13 cellular contexts compared by ENCODE assay signal in genomic region chr3:29346828-29347227, GRCh38.
DNase-seq lines count a peak whose midpoint lies in the region; ATAC-seq and TF ChIP-seq lines count a peak whose summit lies in the region.
"Had no signal": no experiment of that assay in that cellular context is flagged by ENCODE, and none has a peak within 500 bp of the region (broad histone marks: within the 10 kb centered on the region; RNA-seq: fewer than 3 reads in every experiment).

No MANE protein-coding gene starts in this region.

- H3K27ac ChIP-seq in GM23338 (ENCODE audit: low read depth) (peak overlapping the region; percentile 91), smooth muscle cell (ENCODE audit: low read depth) (peak overlapping the region; percentile 34)

- H3K9ac ChIP-seq in smooth muscle cell (ENCODE audit: low read depth): no peak overlapping the region

- H3K27me3 Mint-ChIP-seq in GM23338 (ENCODE audit: insufficient read depth, low read depth, poor library complexity): no peaks in the 10 kb centered on the region
- H3K27me3 Mint-ChIP-seq: activated naive CD4-positive, alpha-beta T cell treated with anti-CD3 and anti-CD28 coated beads, Interleukin-2, amount 10 ng/mL, durations not matched to agents 7 days and 5 days had no signal

- peaks cover 56% of the 10 kb centered on the region for H3K4me1 Mint-ChIP-seq in GM23338
- H3K4me1 Mint-ChIP-seq: activated naive CD4-positive, alpha-beta T cell treated with anti-CD3 and anti-CD28 coated beads, Interleukin-2, amount 10 ng/mL, durations not matched to agents 7 days and 5 days had no signal

- H3K79me2 ChIP-seq in GM23338 (replicated peaks; ENCODE audit: insufficient read depth): no peaks in the 10 kb centered on the region
- peaks cover 98% of the 10 kb centered on the region for H3K79me2 ChIP-seq in smooth muscle cell (ENCODE audit: low read depth)

- in situ Hi-C loops in SK-MEL-5 (cut with HindIII; ENCODE audit: low pct_unique_long_range_greater_than_20kb, low sequenced_read_pairs): no loop called here

- peaks cover 5% of the 10 kb centered on the region; the same call in 1 of the 2 replicates for H3K9me2 ChIP-seq in GM23338 (ENCODE audit: insufficient read depth)

- H3K4me1 ChIP-seq in GM23338 (ENCODE audit: insufficient read depth) (peaks cover 56% of the 10 kb centered on the region), smooth muscle cell (ENCODE audit: low read depth) (peaks cover 10% of the 10 kb centered on the region)

- H3K4me3 Mint-ChIP-seq in GM23338: no peak overlapping the region
- H3K4me3 Mint-ChIP-seq: activated naive CD4-positive, alpha-beta T cell treated with anti-CD3 and anti-CD28 coated beads, Interleukin-2, amount 10 ng/mL, durations not matched to agents 7 days and 5 days had no signal

- H3F3A ChIP-seq in GM23338 (replicated peaks; ENCODE audit: low read depth) (no peaks in the 10 kb centered on the region), smooth muscle cell (ENCODE audit: low read depth) (no peaks in the 10 kb centered on the region)

- H3K27me3 ChIP-seq in GM23338 (ENCODE audit: insufficient read depth): no peaks in the 10 kb centered on the region
- no peaks in the 10 kb centered on the region for H3K27me3 ChIP-seq in smooth muscle cell (ENCODE audit: low read depth)

- peak; percentile 50 for ATAC-seq in GM23338
- ATAC-seq in HG02870 (IDR thresholded peaks at IDR 0.05; ENCODE audit: unreplicated experiment): no peak
- no peak for ATAC-seq in HG03097 (IDR thresholded peaks at IDR 0.05; ENCODE audit: low FRiP score, unreplicated experiment)

- H3K4me2 ChIP-seq in GM23338 (no peak overlapping the region; the same call in 1 of the 2 replicates), smooth muscle cell (peak overlapping the region; percentile 59)

- H3K36me3 Mint-ChIP-seq in GM23338 (ENCODE audit: low read depth): no peaks in the 10 kb centered on the region
- H3K36me3 Mint-ChIP-seq: activated naive CD4-positive, alpha-beta T cell treated with anti-CD3 and anti-CD28 coated beads, Interleukin-2, amount 10 ng/mL, durations not matched to agents 7 days and 5 days had no signal

- H2AFZ ChIP-seq in GM23338 (no peak overlapping the region), smooth muscle cell (ENCODE audit: low read depth) (no peak overlapping the region)

- no peak overlapping the region for H3K4me3 ChIP-seq in GM23338
- no peak overlapping the region for H3K4me3 ChIP-seq in fibroblast of the aortic adventitia (ENCODE audit: low read depth, low read length)
- no peak overlapping the region for H3K4me3 ChIP-seq in smooth muscle cell

- peak overlapping the region; percentile 72 for H3K27ac Mint-ChIP-seq in GM23338
- H3K27ac Mint-ChIP-seq: activated naive CD4-positive, alpha-beta T cell treated with anti-CD3 and anti-CD28 coated beads, Interleukin-2, amount 10 ng/mL, durations not matched to agents 7 days and 5 days had no signal

- H4K20me1 ChIP-seq in GM23338 (replicated peaks; ENCODE audit: insufficient read depth) (no peaks in the 10 kb centered on the region), smooth muscle cell (ENCODE audit: low read depth) (no peaks in the 10 kb centered on the region)

- WGBS in smooth muscle cell (ENCODE audit: low lambda C conversion rate): 48% methylated on average over 1 of the region's 1 CpG

- H3K36me3 ChIP-seq in GM23338 (ENCODE audit: insufficient read depth) (no peaks in the 10 kb centered on the region), smooth muscle cell (ENCODE audit: low read depth) (no peaks in the 10 kb centered on the region)

- TF ChIP-seq CTCF in GM23338 (conservative IDR thresholded peaks at IDR 0.05; ENCODE audit: low read depth in 2 of 2) (no peak), fibroblast of the aortic adventitia (IDR thresholded peaks at IDR 0.05; ENCODE audit: insufficient read depth, low read length) (peak; percentile 31), smooth muscle cell (IDR thresholded peaks at IDR 0.05; ENCODE audit: borderline replicate concordance, insufficient read depth, poor library complexity, severe bottlenecking) (no peak)

- peak; percentile 69 for DNase-seq in GM23338 (ENCODE audit: low spot score)
- peak; percentile 48 for DNase-seq in SK-MEL-5 (ENCODE audit: low read depth, low spot score)
- DNase-seq in fibroblast of the aortic adventitia (ENCODE audit: low read depth): peak; percentile 84
- DNase-seq in smooth muscle cell (lab: John Stamatoyannopoulos, UW; ENCODE audit: unreplicated experiment): no peak
- no peak for DNase-seq in activated gamma-delta T cell treated with Interleukin-2 at 50 U/mL for 16 hours
- DNase-seq: activated naive CD4-positive, alpha-beta T cell treated with anti-CD3 and anti-CD28 coated beads, Interleukin-2, amount 10 ng/mL, durations not matched to agents 7 days and 5 days; cerebellar nuclear complex; midbrain; NCI-H2029; NCI-H82; stimulated activated CD4-positive, alpha-beta T cell treated with anti-CD3 and anti-CD28 coated beads, Interleukin-15, amount 100 ng/mL, for 24 hours had no signal

- H3K9me3 ChIP-seq in smooth muscle cell (replicated peaks; ENCODE audit: low read depth): no peaks in the 10 kb centered on the region

- H3K9me3 Mint-ChIP-seq in GM23338: no peaks in the 10 kb centered on the region
- H3K9me3 Mint-ChIP-seq: activated naive CD4-positive, alpha-beta T cell treated with anti-CD3 and anti-CD28 coated beads, Interleukin-2, amount 10 ng/mL, durations not matched to agents 7 days and 5 days had no signal

TF ChIP-seq in GM23338, 12 proteins besides CTCF, POLR2A, EP300 and RAD21 (continues in another document):
- TF ChIP-seq STAT1 (IDR thresholded peaks at IDR 0.05; ENCODE audit: unreplicated experiment): no peak
- no peak for TF ChIP-seq JUNB (IDR thresholded peaks at IDR 0.05; ENCODE audit: unreplicated experiment)
- no peak for TF ChIP-seq POLR2AphosphoS5 (IDR thresholded peaks at IDR 0.05; ENCODE audit: low read depth)
- no peak for TF ChIP-seq ETS1 (IDR thresholded peaks at IDR 0.05)
- no peak for TF ChIP-seq EZH2 (IDR thresholded peaks at IDR 0.05; ENCODE audit: low read depth, unreplicated experiment)
- TF ChIP-seq EZH2phosphoT487 (IDR thresholded peaks at IDR 0.05; ENCODE audit: unreplicated experiment): no peak
- TF ChIP-seq REST (IDR thresholded peaks at IDR 0.05; ENCODE audit: unreplicated experiment): no peak
- TF ChIP-seq CREB1 (CRISPR knock-in tag; IDR thresholded peaks at IDR 0.05; ENCODE audit: low read depth): no peak
- TF ChIP-seq ZNF331 (CRISPR knock-in tag; IDR thresholded peaks at IDR 0.05; ENCODE audit: low read depth): no peak
- no peak for TF ChIP-seq ZNF114 (CRISPR knock-in tag; IDR thresholded peaks at IDR 0.05)
- TF ChIP-seq NANOG (IDR thresholded peaks at IDR 0.05; ENCODE audit: borderline replicate concordance): no peak; the same call in 1 of the 2 replicates

Comparison
In these comparisons a context has a peak if more than half of its experiments do, and no peak if none do; other contexts are left out.
1. DNase-seq: peak in GM23338 (single experiment), SK-MEL-5 (single experiment) and fibroblast of the aortic adventitia (single experiment); none in smooth muscle cell (single experiment) and activated gamma-delta T cell treated with Interleukin-2 at 50 U/mL for 16 hours (single experiment).